8 cellular contexts compared by ENCODE assay signal in the genomic region with DNA sequence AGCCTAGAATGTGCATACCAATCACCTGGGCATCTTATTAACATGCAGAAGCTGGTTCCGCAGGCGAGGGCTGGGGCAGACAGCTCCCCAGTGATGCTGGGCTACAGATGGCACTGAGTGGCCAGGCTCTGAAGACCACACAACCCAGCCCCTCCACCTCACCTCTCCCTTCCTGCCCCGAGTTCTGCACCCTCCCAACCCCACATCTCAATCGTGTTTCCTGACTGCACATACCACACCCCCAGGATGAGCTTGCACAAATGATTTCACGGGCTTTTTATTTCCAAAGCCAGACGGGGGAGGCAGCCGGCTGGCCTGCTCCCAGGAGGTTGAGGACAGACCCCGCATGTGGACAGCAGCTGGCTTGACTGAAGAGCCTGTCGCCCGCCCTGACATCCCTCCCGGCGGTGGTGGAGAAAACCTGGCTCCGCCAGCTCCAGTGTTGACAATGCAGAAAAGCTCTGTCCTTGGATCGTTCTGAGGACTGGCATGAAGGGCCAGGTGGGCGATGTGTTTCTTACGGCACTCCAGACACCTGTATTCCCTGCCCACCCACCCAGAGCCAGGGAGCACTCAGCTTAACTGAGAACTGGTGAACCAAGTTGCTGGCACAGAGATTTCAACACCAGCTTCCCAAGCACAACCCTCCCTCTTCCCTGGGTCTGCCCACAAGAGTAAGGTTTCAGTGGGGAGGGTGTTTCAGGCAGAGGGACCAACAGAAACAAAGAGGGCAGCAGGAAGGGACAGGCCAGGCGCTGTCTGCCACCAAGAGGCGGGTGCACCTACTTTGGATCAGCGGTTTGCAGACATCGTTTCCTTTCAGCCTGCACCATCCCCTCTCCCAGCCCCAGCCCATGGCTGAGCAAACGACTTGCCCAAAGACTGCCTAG. TPM values are rescaled to one million over a fixed set of nuclear protein-coding genes. Genes with fewer than 3 reads are reported as not detected.
A peak's percentile ranks its signal among the peaks of the same experiment; 100 is the strongest.
DNase-seq lines count a peak whose midpoint lies in the region; ATAC-seq and TF ChIP-seq lines count a peak whose summit lies in the region.

No MANE protein-coding gene starts in this region.

- H3K36me3 Mint-ChIP-seq in activated T-cell treated with anti-CD3 and anti-CD28 coated beads, Interleukin-2, amount 50 U/mL, for 4 hours (ENCODE audit: insufficient read depth), result peaks cover 4% of the 10 kb centered on the region
- peaks cover 7% of the 10 kb centered on the region for H3K36me3 Mint-ChIP-seq in activated CD8-positive, alpha-beta T cell treated with anti-CD3 and anti-CD28 coated beads for 36 hours (ENCODE audit: low read depth)
- peaks cover 3 to 4% (median 3%) of the 10 kb centered on the region in 3 donors for H3K36me3 Mint-ChIP-seq in immature natural killer cell

- TF ChIP-seq POLR2A in transverse colon (IDR thresholded peaks at IDR 0.05), result no peak

- POLR2A ChIA-PET in activated CD8-positive, alpha-beta T cell treated with anti-CD3 and anti-CD28 coated beads for 36 hours (lab: Charles Lee), result interaction anchor here (1.0 to 1.1 kb wide), 3 partner anchors 11 to 153 kb away, joined by 3 to 4 read pairs (median 3); no protein-coding TSS in a partner anchor

- CTCF ChIA-PET in activated CD8-positive, alpha-beta T cell treated with anti-CD3 and anti-CD28 coated beads for 36 hours (lab: Charles Lee), result interaction anchor here (0.8 to 6.0 kb wide), 6 partner anchors 11 to 49 kb away, joined by 3 to 75 read pairs (median 8); no protein-coding TSS in a partner anchor

- no peak for TF ChIP-seq CTCF in activated CD8-positive, alpha-beta T cell treated with anti-CD3 and anti-CD28 coated beads for 36 hours (IDR thresholded peaks at IDR 0.05)
- no peak for TF ChIP-seq CTCF in transverse colon (IDR thresholded peaks at IDR 0.05)

- H3K27ac Mint-ChIP-seq in activated CD8-positive, alpha-beta T cell treated with anti-CD3 and anti-CD28 coated beads for 36 hours, result peak overlapping the region; percentile 35
- peak overlapping the region; percentile 72 to 95 (median 88) for H3K27ac Mint-ChIP-seq in immature natural killer cell

- no peak overlapping the region for H3K4me3 ChIP-seq in transverse colon

- DNase-seq in activated T-cell treated with anti-CD3 and anti-CD28 coated beads, Interleukin-2, amount 50 U/mL, for 4 hours, result no peak
- no peak for DNase-seq in activated T-cell treated with anti-CD3 and anti-CD28 coated beads, Interleukin-2, amount 50 U/mL, for 48 hours
- DNase-seq in activated CD8-positive, alpha-beta T cell treated with anti-CD3 and anti-CD28 coated beads for 36 hours, result peak; percentile 45
- DNase-seq in immature natural killer cell (peak; percentile 47 to 52 (median 48)), transverse colon (no peak)

- H3K4me1 ChIP-seq in transverse colon, result peaks cover 43 to 59% (median 49%) of the 10 kb centered on the region in 4 donors

- TF ChIP-seq EP300 in transverse colon (IDR thresholded peaks at IDR 0.05; ENCODE audit: low read depth), result no peak

- H3K4me3 Mint-ChIP-seq in activated T-cell treated with anti-CD3 and anti-CD28 coated beads, Interleukin-2, amount 50 U/mL, for 4 hours, result peak overlapping the region; percentile 45
- H3K4me3 Mint-ChIP-seq in activated CD8-positive, alpha-beta T cell treated with anti-CD3 and anti-CD28 coated beads for 36 hours, result no peak overlapping the region
- H3K4me3 Mint-ChIP-seq in immature natural killer cell, result peak overlapping the region; percentile 52 to 84 (median 78)

- peak overlapping the region; percentile 77 to 91 (median 85) for H3K27ac ChIP-seq in transverse colon

- intact Hi-C loops in activated CD8-positive, alpha-beta T cell treated with anti-CD3 and anti-CD28 coated beads for 36 hours (cut with micrococcal nuclease), result no loop called here
- intact Hi-C loops in transverse colon (cut with DNase I; ENCODE audit: low total_unique reads), result no loop called here

- H3K27me3 Mint-ChIP-seq in activated T-cell treated with anti-CD3 and anti-CD28 coated beads, Interleukin-2, amount 50 U/mL, for 4 hours (ENCODE audit: low read depth), result no peaks in the 10 kb centered on the region
- H3K27me3 Mint-ChIP-seq in activated CD8-positive, alpha-beta T cell treated with anti-CD3 and anti-CD28 coated beads for 36 hours, result no peaks in the 10 kb centered on the region
- H3K27me3 Mint-ChIP-seq in immature natural killer cell (ENCODE audit: low read depth in 3 of 3), result peaks cover 12 to 17% (median 17%) of the 10 kb centered on the region in 3 donors

- ATAC-seq in activated T-cell treated with anti-CD3 and anti-CD28 coated beads, Interleukin-2, amount 50 U/mL, for 4 hours, result no peak
- no peak for ATAC-seq in activated CD8-positive, alpha-beta T cell treated with anti-CD3 and anti-CD28 coated beads for 36 hours
- ATAC-seq in GM21423 (IDR thresholded peaks at IDR 0.05; ENCODE audit: unreplicated experiment), result no peak
- no peak for ATAC-seq in GM19452 (IDR thresholded peaks at IDR 0.05; ENCODE audit: unreplicated experiment)
- no peak for ATAC-seq in HG03520 (IDR thresholded peaks at IDR 0.05; ENCODE audit: unreplicated experiment)

- H3K4me1 Mint-ChIP-seq in activated T-cell treated with anti-CD3 and anti-CD28 coated beads, Interleukin-2, amount 50 U/mL, for 4 hours (ENCODE audit: low read depth), result peaks cover 68% of the 10 kb centered on the region
- H3K4me1 Mint-ChIP-seq in activated CD8-positive, alpha-beta T cell treated with anti-CD3 and anti-CD28 coated beads for 36 hours (ENCODE audit: low read depth), result peaks cover 56% of the 10 kb centered on the region
- H3K4me1 Mint-ChIP-seq in immature natural killer cell, result peaks cover 68 to 74% of the 10 kb centered on the region in 2 donors

- H3K27me3 ChIP-seq in transverse colon, result no peaks in the 10 kb centered on the region

- no peaks in the 10 kb centered on the region for H3K9me3 Mint-ChIP-seq in activated T-cell treated with anti-CD3 and anti-CD28 coated beads, Interleukin-2, amount 50 U/mL, for 4 hours
- H3K9me3 Mint-ChIP-seq in activated CD8-positive, alpha-beta T cell treated with anti-CD3 and anti-CD28 coated beads for 36 hours, result peaks cover 2% of the 10 kb centered on the region
- no peaks in the 10 kb centered on the region for H3K9me3 Mint-ChIP-seq in immature natural killer cell

- in situ Hi-C loops in transverse colon (cut with MboI; ENCODE audit: low pct_ligation_motif_present in 1 of 4, low pct_unique_long_range_greater_than_20kb in 1 of 4, low sequenced_read_pairs in 3 of 4), result loop anchor here in 2 of 4 donors (25.0 kb wide), 1 partner anchor 313 kb away; no protein-coding TSS in a partner anchor

- no peaks in the 10 kb centered on the region for H3K9me3 ChIP-seq in transverse colon

- H3K36me3 ChIP-seq in transverse colon, result no peaks in the 10 kb centered on the region

- 57% methylated on average over 21 of the region's 21 CpGs; no CpG with 5 or more reads in 1 of the 2 donors for WGBS in transverse colon (ENCODE audit: low coverage in 1 of 2), 2 donors

RNA-seq across cellular contexts. Expression of a gene that starts 21.6 kb away (rescaled TPM):
- total RNA-seq in activated T-cell treated with anti-CD3 and anti-CD28 coated beads, Interleukin-2, amount 50 U/mL, for 4 hours, result 1 to 10 TPM; 4.2 to 4.6 (median 4.4) TPM
- total RNA-seq in activated CD8-positive, alpha-beta T cell treated with anti-CD3 and anti-CD28 coated beads for 36 hours, result 1 to 10 TPM; 3.9 to 4.3 TPM
- polyA plus RNA-seq in immature natural killer cell, result 1 to 10 TPM; 1.7 to 6.7 (median 3.8) TPM
- 1 to 10 TPM; 3.8 to 6.0 (median 4.8) TPM for total RNA-seq in transverse colon

RNA-seq across cellular contexts. Expression of a gene that starts 32.5 kb away (rescaled TPM):
- 10 to 100 TPM; 36.0 to 47.6 (median 36.1) TPM for total RNA-seq in activated T-cell treated with anti-CD3 and anti-CD28 coated beads, Interleukin-2, amount 50 U/mL, for 4 hours
- total RNA-seq in activated CD8-positive, alpha-beta T cell treated with anti-CD3 and anti-CD28 coated beads for 36 hours, result 10 to 100 TPM; 23.7 to 26.4 TPM
- 1 to 10 TPM; 1.9 to 3.9 (median 3.2) TPM for polyA plus RNA-seq in immature natural killer cell
- 100 to 1,000 TPM in 1 of 4 donors, 10 to 100 TPM in 2, 1 to 10 TPM in 1; 5.0 to 145 (median 13.6) TPM for total RNA-seq in transverse colon

Comparison
In these comparisons a context has a peak if more than half of its experiments do, and no peak if none do; other contexts are left out.
1. DNase-seq: peak in activated CD8-positive, alpha-beta T cell treated with anti-CD3 and anti-CD28 coated beads for 36 hours (single experiment) and immature natural killer cell (3 of 3); none in activated T-cell treated with anti-CD3 and anti-CD28 coated beads, Interleukin-2, amount 50 U/mL, for 4 hours (single experiment), activated T-cell treated with anti-CD3 and anti-CD28 coated beads, Interleukin-2, amount 50 U/mL, for 48 hours (0 of 2) and transverse colon (single experiment).